1 cellular context compared by ENCODE assay signal in the genomic region with DNA sequence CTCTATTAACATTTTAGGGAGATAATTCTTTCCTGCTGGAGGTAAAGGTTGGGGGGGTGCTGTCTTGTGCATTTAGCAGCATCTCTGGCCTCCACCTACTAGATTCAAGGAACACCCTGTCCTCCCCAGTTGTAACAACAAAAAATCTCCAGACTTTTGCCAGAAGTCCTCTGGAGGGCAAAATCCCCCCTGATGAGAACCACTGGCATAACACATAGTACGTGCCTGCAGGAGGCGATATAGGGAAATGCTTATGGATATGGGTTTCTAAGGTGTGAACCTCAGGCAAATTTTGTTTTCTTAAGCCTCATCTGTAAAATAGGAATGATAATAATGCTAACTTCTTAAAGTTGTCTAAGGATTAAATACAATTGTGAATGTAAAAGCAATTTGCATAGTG.
TF ChIP-seq lines count a peak whose summit lies in the region.

No MANE protein-coding gene starts in this region.

TF ChIP-seq in SK-N-SH treated with all-trans-retinoic acid at 6 μM for 48 hours, 23 proteins besides CTCF, POLR2A, EP300 and RAD21 (continued from another document):
- no peak for TF ChIP-seq RARB (CRISPR knock-in tag; IDR thresholded peaks at IDR 0.05)
- TF ChIP-seq ZFP3 (CRISPR knock-in tag; IDR thresholded peaks at IDR 0.05): no peak
- no peak for TF ChIP-seq CSDC2 (CRISPR knock-in tag; IDR thresholded peaks at IDR 0.05)
- TF ChIP-seq, protein P1, sequence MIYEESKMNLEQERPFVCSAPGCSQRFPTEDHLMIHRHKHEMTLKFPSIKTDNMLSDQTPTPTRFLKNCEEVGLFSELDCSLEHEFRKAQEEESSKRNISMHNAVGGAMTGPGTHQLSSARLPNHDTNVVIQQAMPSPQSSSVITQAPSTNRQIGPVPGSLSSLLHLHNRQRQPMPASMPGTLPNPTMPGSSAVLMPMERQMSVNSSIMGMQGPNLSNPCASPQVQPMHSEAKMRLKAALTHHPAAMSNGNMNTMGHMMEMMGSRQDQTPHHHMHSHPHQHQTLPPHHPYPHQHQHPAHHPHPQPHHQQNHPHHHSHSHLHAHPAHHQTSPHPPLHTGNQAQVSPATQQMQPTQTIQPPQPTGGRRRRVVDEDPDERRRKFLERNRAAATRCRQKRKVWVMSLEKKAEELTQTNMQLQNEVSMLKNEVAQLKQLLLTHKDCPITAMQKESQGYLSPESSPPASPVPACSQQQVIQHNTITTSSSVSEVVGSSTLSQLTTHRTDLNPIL (CRISPR knock-in tag; IDR thresholded peaks at IDR 0.05; ENCODE audit: low read depth): no peak
- TF ChIP-seq ZNF8 (CRISPR knock-in tag; IDR thresholded peaks at IDR 0.05): no peak
- no peak for TF ChIP-seq PPARA (CRISPR knock-in tag; IDR thresholded peaks at IDR 0.05; ENCODE audit: borderline replicate concordance)
- TF ChIP-seq BACH2 (CRISPR knock-in tag; IDR thresholded peaks at IDR 0.05; ENCODE audit: borderline replicate concordance): no peak
- TF ChIP-seq ARNTL (CRISPR knock-in tag; IDR thresholded peaks at IDR 0.05; ENCODE audit: borderline replicate concordance, low read depth): no peak
- no peak for TF ChIP-seq GLIS3 (CRISPR knock-in tag; IDR thresholded peaks at IDR 0.05)
- no peak for TF ChIP-seq ZNF70 (CRISPR knock-in tag; IDR thresholded peaks at IDR 0.05)
- TF ChIP-seq ESRRG (CRISPR knock-in tag; IDR thresholded peaks at IDR 0.05): no peak
- no peak for TF ChIP-seq TOX (CRISPR knock-in tag; IDR thresholded peaks at IDR 0.05; ENCODE audit: borderline replicate concordance)
- TF ChIP-seq ZNF565 (CRISPR knock-in tag; conservative IDR thresholded peaks at IDR 0.05; ENCODE audit: low read depth): no peak
